Comparison of ENCODE assay signal across 18 cellular contexts in genomic region chr2:96090527-96090926, GRCh38. TPM values are rescaled to one million over a fixed set of nuclear protein-coding genes. Genes with fewer than 3 reads are reported as not detected.
DNase-seq lines count a peak whose midpoint lies in the region; FAIRE-seq and TF ChIP-seq lines count a peak whose summit lies in the region.
"Had no signal": no experiment of that assay in that cellular context is flagged by ENCODE, and none has a peak within 500 bp of the region (broad histone marks: within the 10 kb centered on the region; RNA-seq: fewer than 3 reads in every experiment).

No MANE protein-coding gene starts in this region.

- peaks cover 0 to 4% (median 0%) of the 10 kb centered on the region in 3 experiments for H3K27me3 ChIP-seq in neuronal stem cell (ENCODE audit: control insufficient read depth in 3 of 3, insufficient read depth in 3 of 3, low read depth in 1 of 3, low read length in 3 of 3)
- H3K27me3 ChIP-seq: BE2C, upper lobe of left lung had no signal

- no peak overlapping the region for H3K27ac Mint-ChIP-seq in T-helper 2 cell treated with Interferon-gamma antibody and Interleukin-4, amounts not matched to agents 5 μg/mL and 100 μg/mL, for 36 hours
- H3K27ac Mint-ChIP-seq: effector memory CD8-positive, alpha-beta T cell had no signal

- TF ChIP-seq CTCF in choroid plexus epithelial cell (conservative IDR thresholded peaks at IDR 0.05; ENCODE audit: low read depth, low read length) = no peak

- H3K9ac ChIP-seq in neuronal stem cell (ENCODE audit: low read depth, low read length, poor library complexity) = no peak overlapping the region

- no peak overlapping the region for H4K91ac ChIP-seq in neuronal stem cell (ENCODE audit: low read depth, low read length, poor library complexity)

- peak; percentile 79 for FAIRE-seq in HTR-8/SVneo (lab: Jason Lieb, UNC)

- DNase-seq in NCI-H2107 treated with DMSO at 0.1 percent for 48 hours (lab: John Stamatoyannopoulos, UW; ENCODE audit: unreplicated experiment) (peak; percentile 52), NCI-H2107 (lab: John Stamatoyannopoulos, UW) (no peak), HTR-8/SVneo (ENCODE audit: insufficient read length, low spot score) (no peak), choroid plexus epithelial cell (ENCODE audit: low read depth) (peak; percentile 42), neuronal stem cell (ENCODE audit: low spot score) (no peak), dedifferentiated amniotic fluid mesenchymal stem cell (ENCODE audit: extremely low spot score) (no peak), NCI-H82 treated with DMSO at 0.1 percent for 48 hours (lab: John Stamatoyannopoulos, UW; ENCODE audit: unreplicated experiment) (no peak)
- DNase-seq in T-helper 2 cell treated with Interferon-gamma antibody and Interleukin-4, amounts not matched to agents 5 μg/mL and 100 μg/mL, for 36 hours (ENCODE audit: low spot score) = no peak
- DNase-seq: activated CD4-positive, alpha-beta T cell treated with anti-CD3 and anti-CD28 coated beads for 48 hours; effector memory CD8-positive, alpha-beta T cell; NCI-H1436; RPMI8226; stimulated activated CD4-positive, alpha-beta T cell treated with anti-CD3 and anti-CD28 coated beads, Interleukin-1b, Interleukin-23, amount 100 ng/mL, for 48 hours; stimulated activated naive CD4-positive, alpha-beta T cell treated with Interleukin-2 at 50 U/mL for 16 hours had no signal

- H2BK120ac ChIP-seq in neuronal stem cell (ENCODE audit: low read depth, low read length) = no peak overlapping the region

- no peak overlapping the region for H2BK5ac ChIP-seq in neuronal stem cell (ENCODE audit: low read length)

- H3K4me2 ChIP-seq in neuronal stem cell (ENCODE audit: insufficient read depth, low read length, poor library complexity, severe bottlenecking) = no peak overlapping the region

- no CpG with 5 or more reads among the region's 4 CpGs for WGBS in neuronal stem cell (ENCODE audit: extremely low coverage in 2 of 2, insufficient read length in 2 of 2, insufficient replicate concordance in 1 of 2), 2 donors

- H4K8ac ChIP-seq in neuronal stem cell (ENCODE audit: low read depth, low read length) = no peak overlapping the region

- H3K23ac ChIP-seq in neuronal stem cell (ENCODE audit: low read depth, low read length, poor library complexity) = no peak overlapping the region

- no peak overlapping the region for H3K14ac ChIP-seq in neuronal stem cell (ENCODE audit: low read length)

- H3K27me3 Mint-ChIP-seq in T-helper 2 cell treated with Interferon-gamma antibody and Interleukin-4, amounts not matched to agents 5 μg/mL and 100 μg/mL, for 36 hours (ENCODE audit: low read depth) = peaks cover 7% of the 10 kb centered on the region

- H2BK12ac ChIP-seq in neuronal stem cell (ENCODE audit: low read length) = no peak overlapping the region

- H3K36me3 ChIP-seq in neuronal stem cell (replicated peaks in 1 of 2; ENCODE audit: control insufficient read depth in 2 of 2, insufficient read depth in 2 of 2, low read length in 2 of 2) = no peaks in the 10 kb centered on the region
- H3K36me3 ChIP-seq: BE2C, upper lobe of left lung had no signal

- no peaks in the 10 kb centered on the region for H3K9me3 Mint-ChIP-seq in T-helper 2 cell treated with Interferon-gamma antibody and Interleukin-4, amounts not matched to agents 5 μg/mL and 100 μg/mL, for 36 hours
- H3K9me3 Mint-ChIP-seq: central memory CD8-positive, alpha-beta T cell; effector memory CD8-positive, alpha-beta T cell had no signal

- no peak overlapping the region for H3K4me3 ChIP-seq in choroid plexus epithelial cell (ENCODE audit: low read depth, low read length)
- no peak overlapping the region for H3K4me3 ChIP-seq in neuronal stem cell (ENCODE audit: low read length in 2 of 2)
- H3K4me3 ChIP-seq: upper lobe of left lung had no signal

- no peak overlapping the region for H3K27ac ChIP-seq in neuronal stem cell (replicated peaks; ENCODE audit: low read length)
- H3K27ac ChIP-seq: upper lobe of left lung had no signal

- no peaks in the 10 kb centered on the region for H3K36me3 Mint-ChIP-seq in T-helper 2 cell treated with Interferon-gamma antibody and Interleukin-4, amounts not matched to agents 5 μg/mL and 100 μg/mL, for 36 hours (ENCODE audit: low read depth)

- H3K4me1 Mint-ChIP-seq in T-helper 2 cell treated with Interferon-gamma antibody and Interleukin-4, amounts not matched to agents 5 μg/mL and 100 μg/mL, for 36 hours (ENCODE audit: low read depth) = peaks cover 4% of the 10 kb centered on the region
- H3K4me1 Mint-ChIP-seq: central memory CD8-positive, alpha-beta T cell had no signal

- H3K4ac ChIP-seq in neuronal stem cell (ENCODE audit: low read length) = no peak overlapping the region

- H3K9me3 ChIP-seq in neuronal stem cell (replicated peaks in 1 of 2; ENCODE audit: control insufficient read depth in 2 of 2, insufficient read depth in 1 of 2, low read depth in 1 of 2, low read length in 2 of 2) = peaks cover 0 to 3% of the 10 kb centered on the region in 2 donors
- H3K9me3 ChIP-seq: BE2C, Caco-2, upper lobe of left lung had no signal

- peak overlapping the region; percentile 88 for H2BK15ac ChIP-seq in neuronal stem cell (ENCODE audit: low read length)

- H3K18ac ChIP-seq in neuronal stem cell (ENCODE audit: low read length) = peak overlapping the region; percentile 68

- H2AK5ac ChIP-seq in neuronal stem cell (ENCODE audit: low read depth, low read length) = peak overlapping the region; percentile 29

- H2AFZ ChIP-seq in neuronal stem cell (ENCODE audit: low read length) = peak overlapping the region; percentile 70

- peaks cover 0 to 17% of the 10 kb centered on the region in 2 donors for H3K4me1 ChIP-seq in neuronal stem cell (ENCODE audit: control insufficient read depth in 2 of 2, insufficient read depth in 1 of 2, low read depth in 1 of 2, low read length in 2 of 2)
- H3K4me1 ChIP-seq: Caco-2, upper lobe of left lung had no signal

- H3K4me3 Mint-ChIP-seq in T-helper 2 cell treated with Interferon-gamma antibody and Interleukin-4, amounts not matched to agents 5 μg/mL and 100 μg/mL, for 36 hours = no peak overlapping the region
- H3K4me3 Mint-ChIP-seq: central memory CD8-positive, alpha-beta T cell; effector memory CD8-positive, alpha-beta T cell had no signal

- H3K79me1 ChIP-seq in neuronal stem cell (ENCODE audit: low read depth, low read length) = no peaks in the 10 kb centered on the region

RNA-seq across cellular contexts. Expression of gene ADRA2B, which starts 25.8 kb away (rescaled TPM):
- 3.6 TPM for polyA plus RNA-seq in neuronal stem cell (2013, experiment 1 of 2)
- polyA plus RNA-seq in neuronal stem cell (2013, experiment 2 of 2) = 3.7 TPM

RNA-seq across cellular contexts. Expression of gene ASTL, which starts 47.8 kb away (rescaled TPM):
- not detected for polyA plus RNA-seq in neuronal stem cell (2013, experiment 1 of 2)
- 0.04 TPM for polyA plus RNA-seq in neuronal stem cell (2013, experiment 2 of 2)

RNA-seq across cellular contexts. Expression of gene DUSP2, which starts 54.7 kb away (rescaled TPM):
- polyA plus RNA-seq in neuronal stem cell (2013, experiment 1 of 2) = 0.59 TPM
- 0.58 TPM for polyA plus RNA-seq in neuronal stem cell (2013, experiment 2 of 2)

RNA-seq across cellular contexts. Expression of gene GPAT2, which starts 55.8 kb away (rescaled TPM):
- polyA plus RNA-seq in neuronal stem cell (2013, experiment 1 of 2) = 0.03 TPM
- 0.03 TPM for polyA plus RNA-seq in neuronal stem cell (2013, experiment 2 of 2)

Comparison
In these comparisons a context has a peak if more than half of its experiments do, and no peak if none do; other contexts are left out.
1. DNase-seq: peak in NCI-H2107 treated with DMSO at 0.1 percent for 48 hours (single experiment) and choroid plexus epithelial cell (single experiment); none in NCI-H2107 (single experiment), HTR-8/SVneo (single experiment), neuronal stem cell (single experiment), dedifferentiated amniotic fluid mesenchymal stem cell (single experiment), T-helper 2 cell treated with Interferon-gamma antibody and Interleukin-4, amounts not matched to agents 5 μg/mL and 100 μg/mL, for 36 hours (single experiment) and NCI-H82 treated with DMSO at 0.1 percent for 48 hours (single experiment).